Comparison of ENCODE assay signal across 14 cellular contexts in genomic region chr14:23456883-23457586, GRCh38. TPM values are rescaled to one million over a fixed set of nuclear protein-coding genes. Genes with fewer than 3 reads are reported as not detected.
DNase-seq lines count a peak whose midpoint lies in the region; ATAC-seq, FAIRE-seq and TF ChIP-seq lines count a peak whose summit lies in the region.
"Not testable (repeated sequence)": the region's sequence is repeated elsewhere in the genome, so short reads cannot be mapped to it uniquely, and the experiment has no call there.
"Had no signal": no experiment of that assay in that cellular context is flagged by ENCODE, and none has a peak within 500 bp of the region (broad histone marks: within the 10 kb centered on the region; RNA-seq: fewer than 3 reads in every experiment).

No MANE protein-coding gene starts in this region.

- not testable (repeated sequence) for H3K9me1 ChIP-seq in K562 (ENCODE audit: control insufficient read depth, insufficient read depth, low read length)

- H3K27ac Mint-ChIP-seq in progenitor cell of endocrine pancreas, result not testable (repeated sequence)

- not testable (repeated sequence) for H3K4me3 ChIP-seq in BE2C (ENCODE audit: low read depth, low read length); GM23248; K562; kidney (ENCODE audit: low read length in 2 of 2)

- H3K36me3 Mint-ChIP-seq in progenitor cell of endocrine pancreas (ENCODE audit: insufficient read depth), result not testable (repeated sequence)

- not testable (repeated sequence) for H3K27me3 ChIP-seq in BE2C; K562 (ENCODE audit: control insufficient read depth in 2 of 2, insufficient read depth in 2 of 2, low read length in 2 of 2)
- peaks cover 13% of the 10 kb centered on the region; the same call in 1 of the 2 replicates for H3K27me3 ChIP-seq in GM23248 (replicated peaks; ENCODE audit: insufficient read depth)

- H4K20me1 ChIP-seq in GM23248 (ENCODE audit: insufficient read depth); K562 (replicated peaks; ENCODE audit: control insufficient read depth, insufficient read depth, low read length): not testable (repeated sequence)

- not testable (repeated sequence) for TF ChIP-seq POLR2A in K562 (conservative IDR thresholded peaks at IDR 0.05)

- not testable (repeated sequence) for H3F3A ChIP-seq in GM23248 (ENCODE audit: insufficient read depth)

- ATAC-seq in SK-N-SH treated with all-trans-retinoic acid at 6 μM for 48 hours (peak; percentile 51; the same call in 2 of the 3 replicates), K562 (peak; percentile 52; the same call in 2 of the 3 replicates)

- in situ Hi-C loops in GM23248 (cut with MboI); K562 (cut with MboI): not testable (repeated sequence)

- not testable (repeated sequence) for H3K9me3 ChIP-seq in BE2C; GM23248 (ENCODE audit: low read depth); K562 (replicated peaks; ENCODE audit: control insufficient read depth, insufficient read depth, low read depth, low read length); kidney (ENCODE audit: control insufficient read depth in 1 of 2, low read length in 2 of 2)

- not testable (repeated sequence) for DNase-seq in BE2C; kidney; progenitor cell of endocrine pancreas (ENCODE audit: low spot score, unreplicated experiment)
- DNase-seq in GM23248, result peak; percentile 20
- peak; percentile 3 for DNase-seq in NCI-H1694 treated with DMSO at 0.1 percent for 48 hours (lab: John Stamatoyannopoulos, UW)
- DNase-seq in K562 (ENCODE audit: extremely low read depth in 1 of 4, low spot score in 3 of 4), result peak in 1 of 4 experiments; percentile 37
- DNase-seq in fibroblast of peridontal ligament (ENCODE audit: extremely low read depth), result peak; percentile 8

- not testable (repeated sequence) for H3K9ac ChIP-seq in GM23248; K562 (ENCODE audit: insufficient read depth in 1 of 2, low read depth in 2 of 2, low read length in 2 of 2); kidney (ENCODE audit: low read length in 2 of 2)

- H3K4me2 ChIP-seq in GM23248 (ENCODE audit: unreplicated experiment); K562 (ENCODE audit: insufficient read depth, low read length): not testable (repeated sequence)

- intact Hi-C loops in K562 (cut with micrococcal nuclease), result loop anchor here (10.0 kb wide), 1 partner anchor 132 kb away; the partner anchor contains the start of gene PABPN1
- intact Hi-C loops in kidney (cut with DNase I), result not testable (repeated sequence)

- CTCF ChIA-PET in K562 (lab: Yijun Ruan, JAX; ENCODE audit: low intra/inter-chr PET ratio), result not testable (repeated sequence)

- not testable (repeated sequence) for H3K4me1 ChIP-seq in BE2C; GM23248 (ENCODE audit: insufficient read depth); kidney (ENCODE audit: control insufficient read depth in 1 of 2, insufficient read depth in 1 of 2, low read depth in 1 of 2, low read length in 2 of 2)
- peaks cover 3 to 10% of the 10 kb centered on the region in 2 experiments; a peak in 2 of 5 replicates for H3K4me1 ChIP-seq in K562 (replicated peaks in 1 of 2; ENCODE audit: control insufficient read depth in 2 of 2, insufficient read depth in 2 of 2, low read length in 2 of 2)

- TF ChIP-seq CTCF in BE2C (IDR thresholded peaks at IDR 0.05; ENCODE audit: low read depth, low read length), result peak; percentile 43
- TF ChIP-seq CTCF in K562 (IDR thresholded peaks at IDR 0.05 in 2 of 3, conservative IDR thresholded peaks at IDR 0.05 in 1 of 3; ENCODE audit: insufficient read depth in 2 of 3, low read depth in 1 of 3, low read length in 3 of 3), result peak; percentile 37 to 47 (median 41); a peak in 3 of 6 replicates
- peak; percentile 16 for TF ChIP-seq CTCF in kidney (IDR thresholded peaks at IDR 0.05; ENCODE audit: borderline replicate concordance, extremely low read depth, insufficient read depth)
- peak; percentile 26 for TF ChIP-seq CTCF in progenitor cell of endocrine pancreas (IDR thresholded peaks at IDR 0.05; ENCODE audit: unreplicated experiment)

- TF ChIP-seq RAD21 in K562 (CRISPR knock-in tag; conservative IDR thresholded peaks at IDR 0.05 in 1 of 2, IDR thresholded peaks at IDR 0.05 in 1 of 2), result peak in 1 of 2 experiments; percentile 54; a peak in 2 of 4 replicates

- H2AFZ ChIP-seq in GM23248, result not testable (repeated sequence)
- 0 out of 2 replicates have a peak overlapping the region, but pooled peaks have one; percentile 16 for H2AFZ ChIP-seq in K562 (ENCODE audit: low read depth, low read length)

- 66 to 68% methylated on average over 8 to 11 of the region's 11 CpGs for WGBS in GM23248 (ENCODE audit: low coverage in 1 of 2, low lambda C conversion rate in 2 of 2, missing lambda C conversion rate in 2 of 2), 2 experiments
- WGBS in K562 (ENCODE audit: insufficient coverage, low coverage, missing lambda C conversion rate), result 87% methylated on average over 6 of the region's 11 CpGs

- not testable (repeated sequence) for BruUV-seq in K562 (replicated peaks; lab: Mats Ljungman, UMichigan)

- H3K4me3 Mint-ChIP-seq in progenitor cell of endocrine pancreas (ENCODE audit: low read depth), result not testable (repeated sequence)

- not testable (repeated sequence) for H3K27ac ChIP-seq in GM23248; K562 (ENCODE audit: extremely low read depth, low read depth, low read length); kidney (ENCODE audit: low read depth in 2 of 2, low read length in 2 of 2)

- H3K9me3 Mint-ChIP-seq in progenitor cell of endocrine pancreas (ENCODE audit: low read depth), result not testable (repeated sequence)

- TF ChIP-seq EP300 in K562 (IDR thresholded peaks at IDR 0.05; ENCODE audit: low read length), result not testable (repeated sequence)

- H3K79me2 ChIP-seq in GM23248 (ENCODE audit: insufficient read depth); K562 (ENCODE audit: control insufficient read depth, insufficient read depth, low read length): not testable (repeated sequence)

- peak; percentile 65 for FAIRE-seq in K562 (lab: Jason Lieb, UNC)
- not testable (repeated sequence) for FAIRE-seq in kidney (lab: Jason Lieb, UNC)

- H3K36me3 ChIP-seq in BE2C; GM23248 (ENCODE audit: low read depth); K562 (ENCODE audit: control insufficient read depth, insufficient read depth, low read length); kidney (ENCODE audit: control insufficient read depth in 1 of 2, insufficient read depth in 2 of 2, low read length in 2 of 2): not testable (repeated sequence)

- H3K9me2 ChIP-seq in GM23248 (ENCODE audit: insufficient read depth), result not testable (repeated sequence)

- not testable (repeated sequence) for H3K4me1 Mint-ChIP-seq in progenitor cell of endocrine pancreas (ENCODE audit: low read depth)

- POLR2A ChIA-PET in K562 (lab: Yijun Ruan, JAX), result interaction anchor here (0.7 kb wide), 1 partner anchor 20 kb away, joined by 3 read pairs; no protein-coding TSS in a partner anchor

- H3K27me3 Mint-ChIP-seq in progenitor cell of endocrine pancreas, result not testable (repeated sequence)

RNA-seq across cellular contexts. Expression of gene NGDN, which starts 12.5 kb away (rescaled TPM):
- 115 TPM for polyA plus RNA-seq in BE2C (2012; ENCODE audit: insufficient read depth, insufficient read length, low read depth)
- total RNA-seq in GM23248 (2014; rRNA removed; shearing (Covaris generic)), result 13.9 and 25.9 TPM in 2 replicates
- polyA plus RNA-seq in GM23248 (2016; fragmentation: Nextera tagmentation; extraction: Ambion mirVana) (39.9 TPM in 2 replicates), K562 (2011; rRNA removed) (62.2 and 82.6 TPM in 2 replicates), K562 (2014; fragmentation: Illumina TruSeq; extraction: Trizol) (71.9 and 74.0 TPM in 2 replicates), K562 (2014; fragmentation: Nextera tagmentation; extraction: Ambion mirVana) (100 to 1,000 TPM; 165 to 195 TPM), K562 (2014; rRNA removed) (73.5 and 82.4 TPM in 2 replicates), kidney (ENCODE audit: insufficient read depth, low read depth, low replicate concordance) (37.6 TPM)
- total RNA-seq in K562 (2011; cell fraction: chromatin; rRNA removed; ENCODE audit: low replicate concordance), result 93.2 and 127 TPM in 2 replicates
- total RNA-seq in K562 (2011; cell fraction: nucleolus; rRNA removed), result 59.3 and 59.7 TPM in 2 replicates
- 71.3 and 86.8 TPM in 2 replicates for total RNA-seq in K562 (2011; cell fraction: nucleoplasm; rRNA removed)
- total RNA-seq in K562 (2014; rRNA removed) (55.1 and 65.3 TPM in 2 replicates), K562 (2014; rRNA removed; fragmentation: Illumina TruSeq; extraction: Trizol) (85.2 and 95.2 TPM in 2 replicates), K562 (2015; rRNA removed; fragmentation: Illumina TruSeq; extraction: Trizol) (73.1 and 74.9 TPM in 2 replicates), K562 (2021) (41.6 and 42.9 TPM in 2 replicates), kidney (35.6 TPM), progenitor cell of endocrine pancreas (45.6 and 48.6 TPM in 2 replicates)
- 21.4 and 31.5 TPM in 2 replicates for polyA plus RNA-seq in K562 (2011; cell fraction: cytosol; rRNA removed)
- 51.2 and 90.7 TPM in 2 replicates for polyA plus RNA-seq in K562 (2011; cell fraction: nucleus; rRNA removed)
- 30.7 and 63.7 TPM in 2 replicates for polyA plus RNA-seq in K562 (2012)
- 59.7 and 68.6 TPM in 2 replicates for polyA minus RNA-seq in K562 (2011; rRNA and poly(A)+ RNA removed)
- polyA minus RNA-seq in K562 (2011; cell fraction: cytosol; rRNA and poly(A)+ RNA removed), result 23.7 and 25.8 TPM in 2 replicates
- 26.7 and 45.9 TPM in 2 replicates for polyA minus RNA-seq in K562 (2011; cell fraction: nucleus; rRNA and poly(A)+ RNA removed)

RNA-seq across cellular contexts. Expression of gene MYH7, which starts 21.6 kb away (rescaled TPM):
- polyA plus RNA-seq in BE2C (2012; ENCODE audit: insufficient read depth, insufficient read length, low read depth), result 0.32 TPM
- not detected in 2 replicates for total RNA-seq in GM23248 (2014; rRNA removed; shearing (Covaris generic))
- polyA plus RNA-seq in GM23248 (2016; fragmentation: Nextera tagmentation; extraction: Ambion mirVana), result not detected in 2 replicates
- not detected in 2 replicates for total RNA-seq in K562 (2011; cell fraction: chromatin; rRNA removed; ENCODE audit: low replicate concordance)
- total RNA-seq in K562 (2011; cell fraction: nucleolus; rRNA removed), result not detected in 2 replicates
- not detected in 2 replicates for total RNA-seq in K562 (2011; cell fraction: nucleoplasm; rRNA removed)
- not detected in 2 replicates for total RNA-seq in K562 (2014; rRNA removed)
- total RNA-seq in K562 (2014; rRNA removed; fragmentation: Illumina TruSeq; extraction: Trizol), result not detected in 2 replicates
- not detected in 2 replicates for total RNA-seq in K562 (2015; rRNA removed; fragmentation: Illumina TruSeq; extraction: Trizol)
- not detected in 2 replicates for total RNA-seq in K562 (2021)
- polyA plus RNA-seq in K562 (2011; rRNA removed), result not detected in 2 replicates
- not detected in 2 replicates for polyA plus RNA-seq in K562 (2011; cell fraction: cytosol; rRNA removed)
- polyA plus RNA-seq in K562 (2011; cell fraction: nucleus; rRNA removed), result not detected in 2 replicates
- not detected in 2 replicates for polyA plus RNA-seq in K562 (2012)
- not detected in 2 replicates for polyA plus RNA-seq in K562 (2014; fragmentation: Illumina TruSeq; extraction: Trizol)
- not detected for polyA plus RNA-seq in K562 (2014; fragmentation: Nextera tagmentation; extraction: Ambion mirVana)
- polyA plus RNA-seq in K562 (2014; rRNA removed), result not detected in 2 replicates
- polyA minus RNA-seq in K562 (2011; rRNA and poly(A)+ RNA removed), result not detected in 2 replicates
- polyA minus RNA-seq in K562 (2011; cell fraction: cytosol; rRNA and poly(A)+ RNA removed), result not detected in 2 replicates
- polyA minus RNA-seq in K562 (2011; cell fraction: nucleus; rRNA and poly(A)+ RNA removed), result not detected in 2 replicates
- 0.06 TPM for total RNA-seq in kidney
- 1.6 TPM for polyA plus RNA-seq in kidney (ENCODE audit: insufficient read depth, low read depth, low replicate concordance)
- total RNA-seq in progenitor cell of endocrine pancreas, result not detected in 2 replicates
- total RNA-seq: activated naive CD4-positive, alpha-beta T cell treated with anti-CD3 and anti-CD28 coated beads for 36 hours; NCI-H460; omental fat pad; T-helper 17 cell had no signal

RNA-seq across cellular contexts. Expression of gene MYH6, which starts 49.0 kb away (rescaled TPM):
- not detected for polyA plus RNA-seq in BE2C (2012; ENCODE audit: insufficient read depth, insufficient read length, low read depth)
- total RNA-seq in GM23248 (2014; rRNA removed; shearing (Covaris generic)), result not detected in 2 replicates
- polyA plus RNA-seq in GM23248 (2016; fragmentation: Nextera tagmentation; extraction: Ambion mirVana) (0.80 TPM in 1 of 2 replicates, not detected in the other), K562 (2011; rRNA removed) (not detected in 2 replicates), K562 (2014; fragmentation: Illumina TruSeq; extraction: Trizol) (not detected in 2 replicates), K562 (2014; fragmentation: Nextera tagmentation; extraction: Ambion mirVana) (not detected), K562 (2014; rRNA removed) (not detected in 2 replicates), kidney (ENCODE audit: insufficient read depth, low read depth, low replicate concordance) (0.13 TPM)
- 0.09 TPM in 1 of 2 replicates, not detected in the other for total RNA-seq in K562 (2011; cell fraction: chromatin; rRNA removed; ENCODE audit: low replicate concordance)
- not detected in 2 replicates for total RNA-seq in K562 (2011; cell fraction: nucleolus; rRNA removed)
- total RNA-seq in K562 (2011; cell fraction: nucleoplasm; rRNA removed), result not detected in 2 replicates
- total RNA-seq in K562 (2014; rRNA removed) (not detected in 2 replicates), K562 (2014; rRNA removed; fragmentation: Illumina TruSeq; extraction: Trizol) (not detected in 2 replicates), K562 (2015; rRNA removed; fragmentation: Illumina TruSeq; extraction: Trizol) (not detected in 2 replicates), K562 (2021) (not detected in 2 replicates), kidney (0.03 TPM), progenitor cell of endocrine pancreas (0.04 and 0.07 TPM in 2 replicates)
- polyA plus RNA-seq in K562 (2011; cell fraction: cytosol; rRNA removed), result 0.04 TPM in 1 of 2 replicates, not detected in the other
- 0.03 and 0.04 TPM in 2 replicates for polyA plus RNA-seq in K562 (2011; cell fraction: nucleus; rRNA removed)
- polyA plus RNA-seq in K562 (2012), result 0.03 TPM in 2 replicates
- polyA minus RNA-seq in K562 (2011; rRNA and poly(A)+ RNA removed), result 0.12 TPM in 1 of 2 replicates, not detected in the other
- not detected in 2 replicates for polyA minus RNA-seq in K562 (2011; cell fraction: cytosol; rRNA and poly(A)+ RNA removed)
- not detected in 2 replicates for polyA minus RNA-seq in K562 (2011; cell fraction: nucleus; rRNA and poly(A)+ RNA removed)
- total RNA-seq: activated naive CD4-positive, alpha-beta T cell treated with anti-CD3 and anti-CD28 coated beads for 36 hours; activated T-cell treated with anti-CD3 and anti-CD28 coated beads, Interleukin-2, amount 50 U/mL, for 4 hours; NCI-H460; omental fat pad; T-helper 17 cell; temporal lobe had no signal
